ENCODE assay signal across 10 cellular contexts in genomic region chr11:86696004-86696403, GRCh38. TPM values are rescaled to one million over a fixed set of nuclear protein-coding genes. Genes with fewer than 3 reads are reported as not detected.
A peak's percentile ranks its signal among the peaks of the same experiment; 100 is the strongest.
DNase-seq lines count a peak whose midpoint lies in the region; ATAC-seq and TF ChIP-seq lines count a peak whose summit lies in the region.
"Had no signal": no experiment of that assay in that cellular context is flagged by ENCODE, and none has a peak within 500 bp of the region (broad histone marks: within the 10 kb centered on the region; RNA-seq: fewer than 3 reads in every experiment).

No MANE protein-coding gene starts in this region.

- peaks cover 86% of the 10 kb centered on the region for H3K4me1 Mint-ChIP-seq in HFFc6 (ENCODE audit: low read depth)
- peaks cover 7% of the 10 kb centered on the region for H3K4me1 Mint-ChIP-seq in activated T-cell treated with anti-CD3 and anti-CD28 coated beads, Interleukin-2, amount 50 U/mL, for 24 hours (ENCODE audit: low read depth)
- H3K4me1 Mint-ChIP-seq: brain had no signal

- H3K27ac ChIP-seq in hepatocyte, result no peak overlapping the region

- ATAC-seq in GM21825 (IDR thresholded peaks at IDR 0.05; ENCODE audit: unreplicated experiment), result no peak

- no peaks in the 10 kb centered on the region for H3K4me1 ChIP-seq in hepatocyte (ENCODE audit: insufficient read depth)

- no peaks in the 10 kb centered on the region for H3K27me3 Mint-ChIP-seq in HFFc6 (ENCODE audit: insufficient read depth)
- peaks cover 13% of the 10 kb centered on the region for H3K27me3 Mint-ChIP-seq in activated T-cell treated with anti-CD3 and anti-CD28 coated beads, Interleukin-2, amount 50 U/mL, for 24 hours
- H3K27me3 Mint-ChIP-seq: brain had no signal

- peak; percentile 94 for DNase-seq in HFFc6
- DNase-seq in astrocyte of the hippocampus (ENCODE audit: low read depth, low spot score), result peak; percentile 90
- peak; percentile 44 for DNase-seq in hepatocyte (ENCODE audit: low spot score)
- peak; percentile 95 for DNase-seq in stromal cell of bone marrow (ENCODE audit: low read depth)
- no peak for DNase-seq in activated T-cell treated with anti-CD3 and anti-CD28 coated beads, Interleukin-2, amount 50 U/mL, for 24 hours
- DNase-seq in NCI-H2107 (lab: John Stamatoyannopoulos, UW), result no peak
- no peak for DNase-seq in retina
- DNase-seq: Right ventricle myocardium superior had no signal

- H3K27me3 ChIP-seq in hepatocyte, result no peaks in the 10 kb centered on the region

- H3K36me3 ChIP-seq in hepatocyte (replicated peaks; ENCODE audit: insufficient read depth, low read depth), result no peaks in the 10 kb centered on the region

- no peak overlapping the region for H2AFZ ChIP-seq in hepatocyte

- no peaks in the 10 kb centered on the region for H3K9me3 Mint-ChIP-seq in HFFc6
- H3K9me3 Mint-ChIP-seq in activated T-cell treated with anti-CD3 and anti-CD28 coated beads, Interleukin-2, amount 50 U/mL, for 24 hours, result no peaks in the 10 kb centered on the region

- peak overlapping the region; percentile 61 for H3K4me3 Mint-ChIP-seq in HFFc6
- H3K4me3 Mint-ChIP-seq in activated T-cell treated with anti-CD3 and anti-CD28 coated beads, Interleukin-2, amount 50 U/mL, for 24 hours, result no peak overlapping the region
- H3K4me3 Mint-ChIP-seq: brain had no signal

- H3K9me3 ChIP-seq in hepatocyte (ENCODE audit: low read depth), result no peaks in the 10 kb centered on the region

- H3K4me2 ChIP-seq in hepatocyte, result no peak overlapping the region

- H3K4me3 ChIP-seq in hepatocyte, result no peak overlapping the region

- H3K79me2 ChIP-seq in hepatocyte, result no peaks in the 10 kb centered on the region

- TF ChIP-seq CTCF in HFFc6 (IDR thresholded peaks at IDR 0.05) (no peak), hepatocyte (IDR thresholded peaks at IDR 0.05; ENCODE audit: poor library complexity) (no peak)

- WGBS in hepatocyte (ENCODE audit: low lambda C conversion rate, missing lambda C conversion rate), result 81% methylated on average over 1 of the region's 1 CpG

- H3K36me3 Mint-ChIP-seq in HFFc6 (ENCODE audit: low read depth), result no peaks in the 10 kb centered on the region
- no peaks in the 10 kb centered on the region for H3K36me3 Mint-ChIP-seq in activated T-cell treated with anti-CD3 and anti-CD28 coated beads, Interleukin-2, amount 50 U/mL, for 24 hours (ENCODE audit: low read depth)
- H3K36me3 Mint-ChIP-seq: brain had no signal

- no peaks in the 10 kb centered on the region for H3K9me2 ChIP-seq in hepatocyte (replicated peaks; ENCODE audit: insufficient read depth)

- peak overlapping the region; percentile 77 for H3K27ac Mint-ChIP-seq in HFFc6
- H3K27ac Mint-ChIP-seq in activated T-cell treated with anti-CD3 and anti-CD28 coated beads, Interleukin-2, amount 50 U/mL, for 24 hours, result no peak overlapping the region

- no peaks in the 10 kb centered on the region for H4K20me1 ChIP-seq in hepatocyte (ENCODE audit: insufficient read depth, poor library complexity, severe bottlenecking)

RNA-seq across cellular contexts. Expression of gene ME3, which starts 23.6 kb away (rescaled TPM):
- 1 to 10 TPM; 3.5 to 8.6 (median 6.6) TPM for total RNA-seq in HFFc6 (2021; fragmentation: NEBNext Ultra II Directional; extraction: Animal tissue kit (Norgen Biotek cat#: 25700))
- total RNA-seq in hepatocyte, result 16.1 and 16.2 TPM in 2 replicates
- polyA plus RNA-seq in hepatocyte, result 10.3 and 13.1 TPM in 2 replicates

Comparison
In these comparisons a context has a peak if more than half of its experiments do, and no peak if none do; other contexts are left out.
1. DNase-seq: peak in HFFc6 (single experiment), astrocyte of the hippocampus (single experiment), hepatocyte (single experiment) and stromal cell of bone marrow (single experiment); none in activated T-cell treated with anti-CD3 and anti-CD28 coated beads, Interleukin-2, amount 50 U/mL, for 24 hours (single experiment), NCI-H2107 (single experiment) and retina (single experiment).